Comparison of ENCODE assay signal across 11 cellular contexts in genomic region chr6:35596448-35597442, GRCh38.
DNase-seq lines count a peak whose midpoint lies in the region; ATAC-seq and TF ChIP-seq lines count a peak whose summit lies in the region.
"Had no signal": no experiment of that assay in that cellular context is flagged by ENCODE, and none has a peak within 500 bp of the region (broad histone marks: within the 10 kb centered on the region; RNA-seq: fewer than 3 reads in every experiment).

No MANE protein-coding gene starts in this region.

- peaks cover 0 to 38% of the 10 kb centered on the region in 2 donors for H3K36me3 ChIP-seq in adrenal gland (replicated peaks in 1 of 2)
- H3K36me3 ChIP-seq in kidney epithelial cell (ENCODE audit: control insufficient read depth, insufficient read depth, low read length) = no peaks in the 10 kb centered on the region
- peaks cover 23 to 64% (median 48%) of the 10 kb centered on the region in 4 donors for H3K36me3 ChIP-seq in upper lobe of left lung

- H3K27me3 Mint-ChIP-seq in activated naive CD4-positive, alpha-beta T cell treated with anti-CD3 and anti-CD28 coated beads, Interleukin-2, amount 10 ng/mL, durations not matched to agents 7 days and 5 days = no peaks in the 10 kb centered on the region

- H3K27ac Mint-ChIP-seq in activated naive CD4-positive, alpha-beta T cell treated with anti-CD3 and anti-CD28 coated beads, Interleukin-2, amount 10 ng/mL, durations not matched to agents 7 days and 5 days = peak overlapping the region; percentile 68

- TF ChIP-seq POLR2A in adrenal gland (IDR thresholded peaks at IDR 0.05) (no peak), upper lobe of left lung (IDR thresholded peaks at IDR 0.05) (no peak)

- peaks cover 52% of the 10 kb centered on the region for H3K36me3 Mint-ChIP-seq in activated naive CD4-positive, alpha-beta T cell treated with anti-CD3 and anti-CD28 coated beads, Interleukin-2, amount 10 ng/mL, durations not matched to agents 7 days and 5 days

- H3K27me3 ChIP-seq in adrenal gland (no peaks in the 10 kb centered on the region), kidney epithelial cell (ENCODE audit: control insufficient read depth, insufficient read depth, low read length) (no peaks in the 10 kb centered on the region), upper lobe of left lung (no peaks in the 10 kb centered on the region)

- peaks cover 83% of the 10 kb centered on the region for H3K4me1 Mint-ChIP-seq in activated naive CD4-positive, alpha-beta T cell treated with anti-CD3 and anti-CD28 coated beads, Interleukin-2, amount 10 ng/mL, durations not matched to agents 7 days and 5 days

- no peak overlapping the region for H3K4me3 Mint-ChIP-seq in activated naive CD4-positive, alpha-beta T cell treated with anti-CD3 and anti-CD28 coated beads, Interleukin-2, amount 10 ng/mL, durations not matched to agents 7 days and 5 days

- H3K9me3 ChIP-seq in adrenal gland (replicated peaks in 1 of 3) (no peaks in the 10 kb centered on the region), upper lobe of left lung (no peaks in the 10 kb centered on the region)

- WGBS in adrenal gland, 4 donors = 48 to 65% (median 52%) methylated on average over 8 of the region's 8 CpGs
- 85 to 89% methylated on average over 8 of the region's 8 CpGs for WGBS in upper lobe of left lung, 2 donors

- H3K9me3 Mint-ChIP-seq in activated naive CD4-positive, alpha-beta T cell treated with anti-CD3 and anti-CD28 coated beads, Interleukin-2, amount 10 ng/mL, durations not matched to agents 7 days and 5 days = no peaks in the 10 kb centered on the region

- H3K4me1 ChIP-seq in adrenal gland (replicated peaks in 1 of 2) (peaks cover 56 to 99% of the 10 kb centered on the region in 2 donors), upper lobe of left lung (peaks cover 42 to 89% (median 71%) of the 10 kb centered on the region in 4 donors)

- CTCF ChIA-PET in activated naive CD4-positive, alpha-beta T cell treated with anti-CD3 and anti-CD28 coated beads, Interleukin-2, amount 10 ng/mL, durations not matched to agents 7 days and 5 days (lab: Charles Lee) = interaction anchor here (0.5 to 0.9 kb wide), 2 partner anchors 27 to 436 kb away, joined by 3 to 4 read pairs; no protein-coding TSS in a partner anchor

- no peak for ATAC-seq in upper lobe of left lung (ENCODE audit: low FRiP score in 2 of 2)

- no peak for DNase-seq in activated naive CD4-positive, alpha-beta T cell treated with anti-CD3 and anti-CD28 coated beads, Interleukin-2, amount 10 ng/mL, durations not matched to agents 7 days and 5 days
- DNase-seq in activated naive CD4-positive, alpha-beta T cell (lab: John Stamatoyannopoulos, UW) = no peak
- DNase-seq in adrenal gland (no peak), kidney epithelial cell (ENCODE audit: low read depth) (peak; percentile 88), upper lobe of left lung (no peak), GM20000 (ENCODE audit: low spot score) (no peak), iPS-NIHi11 (ENCODE audit: low spot score) (no peak)
- no peak for DNase-seq in stimulated activated naive CD4-positive, alpha-beta T cell (lab: John Stamatoyannopoulos, UW)
- DNase-seq: activated CD4-positive, alpha-beta T cell treated with anti-CD3 and anti-CD28 coated beads, Interleukin-2, amount 50 U/mL, for 48 hours; NCI-H187 treated with DMSO at 0.1 percent for 48 hours had no signal

- no peak for TF ChIP-seq EP300 in upper lobe of left lung (IDR thresholded peaks at IDR 0.05)

- no peak for TF ChIP-seq CTCF in adrenal gland (IDR thresholded peaks at IDR 0.05)
- no peak for TF ChIP-seq CTCF in kidney epithelial cell (IDR thresholded peaks at IDR 0.05; ENCODE audit: insufficient read depth, low read length, poor library complexity, severe bottlenecking)
- no peak for TF ChIP-seq CTCF in upper lobe of left lung (IDR thresholded peaks at IDR 0.05)
- TF ChIP-seq CTCF in GM20000 (IDR thresholded peaks at IDR 0.05; ENCODE audit: extremely low read depth, missing control alignments) = no peak

- intact Hi-C loops in adrenal gland (cut with DNase I) = loop anchor here in 1 of 2 donors (5.0 kb wide), 1 partner anchor 136 kb away; no protein-coding TSS in a partner anchor

- H3K27ac ChIP-seq in adrenal gland = peak overlapping the region; percentile 20 to 90 (median 54)
- H3K27ac ChIP-seq in upper lobe of left lung = peak overlapping the region in 3 of 4 donors; percentile 36 to 94 (median 57)
- H3K27ac ChIP-seq: C4-2B had no signal

- no peak overlapping the region for H3K4me3 ChIP-seq in adrenal gland
- H3K4me3 ChIP-seq in kidney epithelial cell (ENCODE audit: low read depth, low read length) = no peak overlapping the region
- H3K4me3 ChIP-seq in upper lobe of left lung = no peak overlapping the region
